In the genomic region with DNA sequence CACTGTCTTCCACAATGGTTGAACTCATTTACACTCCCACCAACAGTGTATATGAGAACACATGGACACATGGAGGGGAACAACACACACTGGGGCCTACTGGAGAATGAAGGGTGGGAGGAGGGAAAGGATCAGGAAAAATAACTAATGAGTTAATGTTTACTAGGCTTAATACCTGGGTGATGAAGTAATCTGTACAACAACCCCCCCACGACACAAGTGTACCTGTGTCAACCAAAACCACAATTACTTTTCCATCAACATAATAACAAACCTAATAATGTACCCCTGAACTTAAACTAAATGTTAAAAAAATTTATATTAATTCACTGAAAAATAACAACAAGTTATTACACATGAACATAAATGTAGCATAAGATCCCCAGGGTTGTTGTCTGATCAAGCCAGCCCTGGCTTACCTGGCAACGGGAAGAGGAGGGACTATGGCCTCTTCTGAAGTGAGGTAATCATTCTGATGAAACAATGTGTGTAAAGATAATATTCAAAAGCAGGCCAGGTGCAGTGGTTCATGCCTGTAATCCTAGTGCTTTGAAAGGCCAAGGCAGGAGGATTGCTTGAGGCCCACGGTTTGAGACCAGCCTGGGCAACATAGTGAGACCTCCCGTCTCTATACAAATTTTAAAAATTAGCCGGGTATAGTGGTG, we compare ENCODE assay signal across 30 cellular contexts. TPM values are rescaled to one million over a fixed set of nuclear protein-coding genes. Genes with fewer than 3 reads are reported as not detected.
"Had no signal": no experiment of that assay in that cellular context is flagged by ENCODE, and none has a peak within 500 bp of the region (broad histone marks: within the 10 kb centered on the region; RNA-seq: fewer than 3 reads in every experiment).

No MANE protein-coding gene starts in this region.

- H3K27ac Mint-ChIP-seq: activated CD4-positive, alpha-beta memory T cell treated with anti-CD3 and anti-CD28 coated beads for 36 hours; activated CD4-positive, alpha-beta T cell treated with anti-CD3 and anti-CD28 coated beads for 36 hours; activated CD4-positive, alpha-beta T cell treated with anti-CD3 and anti-CD28 coated beads, Interleukin-2, amount 10 ng/mL, durations not matched to agents 24 days and 14 days; activated CD8-positive, alpha-beta memory T cell treated with anti-CD3 and anti-CD28 coated beads, Interleukin-2, amount 10 ng/mL, durations not matched to agents 7 days and 5 days; activated CD8-positive, alpha-beta T cell treated with anti-CD3 and anti-CD28 coated beads, Interleukin-2, amount 10 ng/mL, durations not matched to agents 7 days and 5 days; activated naive CD4-positive, alpha-beta T cell treated with anti-CD3 and anti-CD28 coated beads for 36 hours; activated naive CD4-positive, alpha-beta T cell treated with anti-CD3 and anti-CD28 coated beads, Interleukin-2, amount 50 U/mL, for 24 hours; activated naive CD8-positive, alpha-beta T cell treated with anti-CD3 and anti-CD28 coated beads, Interleukin-2, amount 10 ng/mL, durations not matched to agents 7 days and 5 days; activated T-helper 1 cell treated with anti-CD3 and anti-CD28 coated beads, Interleukin-12 subunit alpha, Interleukin-12 subunit beta, Interleukin-2, Interleukin-4 antibody, amounts not matched to agents 30 ng/mL and 10 ng/mL and 1 ng/mL, durations not matched to agents 14 hours and 24 hours and 36 hours; activated T-helper 2 cell treated with anti-CD3 and anti-CD28 coated beads, Interferon-gamma antibody, Interleukin-2, Interleukin-4, amounts not matched to agents 10 μg/mL and 5 μg/mL and 100 μg/mL, durations not matched to agents 14 hours and 24 hours and 36 hours; dendritic cell treated with granulocyte-macrophage colony-stimulating factor and Interleukin-4, amounts not matched to agents 40 ng/mL and 50 ng/mL, for 4 days; endodermal cell had no signal

- H3K27me3 ChIP-seq: ascending aorta, brain microvascular endothelial cell, dorsolateral prefrontal cortex, heart right ventricle had no signal

- H3K36me3 ChIP-seq: ascending aorta, brain microvascular endothelial cell, heart right ventricle had no signal

- H3K4me3 ChIP-seq: ascending aorta, coronary artery, dorsolateral prefrontal cortex, heart right ventricle had no signal

- DNase-seq: activated CD4-positive, alpha-beta memory T cell treated with anti-CD3 and anti-CD28 coated beads for 36 hours; activated CD4-positive, alpha-beta T cell treated with anti-CD3 and anti-CD28 coated beads for 36 hours; activated CD4-positive, alpha-beta T cell treated with anti-CD3 and anti-CD28 coated beads, Interleukin-2, amount 10 ng/mL, durations not matched to agents 24 days and 14 days; activated CD4-positive, CD25-positive, alpha-beta regulatory T cell; activated CD4-positive, CD25-positive, alpha-beta regulatory T cell treated with anti-CD3 and anti-CD28 coated beads, Interleukin-2, amount 50 U/mL, for 72 hours; activated CD8-positive, alpha-beta memory T cell treated with anti-CD3 and anti-CD28 coated beads, Interleukin-2, amount 10 ng/mL, durations not matched to agents 7 days and 5 days; activated CD8-positive, alpha-beta memory T cell treated with anti-CD3 and anti-CD28 coated beads, Interleukin-2, amount 50 U/mL, for 4 hours; activated CD8-positive, alpha-beta T cell treated with anti-CD3 and anti-CD28 coated beads, Interleukin-2, amount 10 ng/mL, durations not matched to agents 7 days and 5 days; activated effector memory CD4-positive, alpha-beta T cell treated with anti-CD3 and anti-CD28 coated beads, Interleukin-2, amount 50 U/mL, for 16 hours; activated naive CD4-positive, alpha-beta T cell treated with anti-CD3 and anti-CD28 coated beads for 36 hours; activated naive CD8-positive, alpha-beta T cell treated with anti-CD3 and anti-CD28 coated beads, Interleukin-2, amount 10 ng/mL, durations not matched to agents 7 days and 5 days; activated T-cell treated with anti-CD3 and anti-CD28 coated beads, Interleukin-2, amount 50 U/mL, for 1 hour; activated T-cell treated with anti-CD3 and anti-CD28 coated beads, Interleukin-2, amount 50 U/mL, for 48 hours; brain microvascular endothelial cell; dorsolateral prefrontal cortex; effector memory CD4-positive, alpha-beta T cell; endodermal cell; foreskin fibroblast; glutamatergic neuron; heart right ventricle; hippocampal formation; T-helper 2 cell had no signal

- H3K4me1 Mint-ChIP-seq: activated CD4-positive, alpha-beta T cell treated with anti-CD3 and anti-CD28 coated beads for 36 hours; activated CD4-positive, alpha-beta T cell treated with anti-CD3 and anti-CD28 coated beads, Interleukin-2, amount 10 ng/mL, durations not matched to agents 24 days and 14 days; activated CD8-positive, alpha-beta memory T cell treated with anti-CD3 and anti-CD28 coated beads, Interleukin-2, amount 10 ng/mL, durations not matched to agents 7 days and 5 days; activated naive CD4-positive, alpha-beta T cell treated with anti-CD3 and anti-CD28 coated beads, Interleukin-2, amount 50 U/mL, for 24 hours; activated naive CD8-positive, alpha-beta T cell treated with anti-CD3 and anti-CD28 coated beads, Interleukin-2, amount 10 ng/mL, durations not matched to agents 7 days and 5 days; central memory CD8-positive, alpha-beta T cell; endodermal cell had no signal

- H3K4me3 Mint-ChIP-seq: activated CD4-positive, alpha-beta memory T cell treated with anti-CD3 and anti-CD28 coated beads for 36 hours; activated CD4-positive, alpha-beta T cell treated with anti-CD3 and anti-CD28 coated beads for 36 hours; activated CD4-positive, alpha-beta T cell treated with anti-CD3 and anti-CD28 coated beads, Interleukin-2, amount 10 ng/mL, durations not matched to agents 24 days and 14 days; activated CD8-positive, alpha-beta memory T cell treated with anti-CD3 and anti-CD28 coated beads, Interleukin-2, amount 10 ng/mL, durations not matched to agents 7 days and 5 days; activated CD8-positive, alpha-beta T cell treated with anti-CD3 and anti-CD28 coated beads, Interleukin-2, amount 10 ng/mL, durations not matched to agents 7 days and 5 days; activated naive CD4-positive, alpha-beta T cell treated with anti-CD3 and anti-CD28 coated beads for 36 hours; activated naive CD4-positive, alpha-beta T cell treated with anti-CD3 and anti-CD28 coated beads, Interleukin-2, amount 50 U/mL, for 24 hours; activated naive CD8-positive, alpha-beta T cell treated with anti-CD3 and anti-CD28 coated beads, Interleukin-2, amount 10 ng/mL, durations not matched to agents 7 days and 5 days; activated T-helper 1 cell treated with anti-CD3 and anti-CD28 coated beads, Interleukin-12 subunit alpha, Interleukin-12 subunit beta, Interleukin-2, Interleukin-4 antibody, amounts not matched to agents 30 ng/mL and 10 ng/mL and 1 ng/mL, durations not matched to agents 14 hours and 24 hours and 36 hours; central memory CD8-positive, alpha-beta T cell; dendritic cell treated with granulocyte-macrophage colony-stimulating factor and Interleukin-4, amounts not matched to agents 40 ng/mL and 50 ng/mL, for 4 days; endodermal cell had no signal

- H3K27me3 Mint-ChIP-seq: activated CD4-positive, alpha-beta T cell treated with anti-CD3 and anti-CD28 coated beads, Interleukin-2, amount 10 ng/mL, durations not matched to agents 24 days and 14 days; activated CD8-positive, alpha-beta memory T cell treated with anti-CD3 and anti-CD28 coated beads, Interleukin-2, amount 10 ng/mL, durations not matched to agents 7 days and 5 days; activated naive CD4-positive, alpha-beta T cell treated with anti-CD3 and anti-CD28 coated beads, Interleukin-2, amount 50 U/mL, for 24 hours; activated naive CD8-positive, alpha-beta T cell treated with anti-CD3 and anti-CD28 coated beads, Interleukin-2, amount 10 ng/mL, durations not matched to agents 7 days and 5 days had no signal

- H3K9me3 Mint-ChIP-seq: activated CD4-positive, alpha-beta memory T cell treated with anti-CD3 and anti-CD28 coated beads for 36 hours; activated CD4-positive, alpha-beta T cell treated with anti-CD3 and anti-CD28 coated beads, Interleukin-2, amount 10 ng/mL, durations not matched to agents 24 days and 14 days; activated naive CD4-positive, alpha-beta T cell treated with anti-CD3 and anti-CD28 coated beads for 36 hours; activated naive CD4-positive, alpha-beta T cell treated with anti-CD3 and anti-CD28 coated beads, Interleukin-2, amount 50 U/mL, for 24 hours; activated naive CD8-positive, alpha-beta T cell treated with anti-CD3 and anti-CD28 coated beads, Interleukin-2, amount 10 ng/mL, durations not matched to agents 7 days and 5 days; activated T-helper 1 cell treated with anti-CD3 and anti-CD28 coated beads, Interleukin-12 subunit alpha, Interleukin-12 subunit beta, Interleukin-2, Interleukin-4 antibody, amounts not matched to agents 30 ng/mL and 10 ng/mL and 1 ng/mL, durations not matched to agents 14 hours and 24 hours and 36 hours; activated T-helper 2 cell treated with anti-CD3 and anti-CD28 coated beads, Interferon-gamma antibody, Interleukin-2, Interleukin-4, amounts not matched to agents 10 μg/mL and 5 μg/mL and 100 μg/mL, durations not matched to agents 14 hours and 24 hours and 36 hours; central memory CD8-positive, alpha-beta T cell; dendritic cell treated with granulocyte-macrophage colony-stimulating factor and Interleukin-4, amounts not matched to agents 40 ng/mL and 50 ng/mL, for 4 days; endodermal cell had no signal

- H3K4me1 ChIP-seq: ascending aorta, heart right ventricle had no signal

- H3K27ac ChIP-seq: ascending aorta, brain microvascular endothelial cell, coronary artery, dorsolateral prefrontal cortex, heart right ventricle had no signal

- H3K36me3 Mint-ChIP-seq: activated CD4-positive, alpha-beta memory T cell treated with anti-CD3 and anti-CD28 coated beads for 36 hours; activated CD8-positive, alpha-beta memory T cell treated with anti-CD3 and anti-CD28 coated beads, Interleukin-2, amount 10 ng/mL, durations not matched to agents 7 days and 5 days; activated naive CD4-positive, alpha-beta T cell treated with anti-CD3 and anti-CD28 coated beads, Interleukin-2, amount 50 U/mL, for 24 hours; activated naive CD8-positive, alpha-beta T cell treated with anti-CD3 and anti-CD28 coated beads, Interleukin-2, amount 10 ng/mL, durations not matched to agents 7 days and 5 days had no signal

- H3K9me3 ChIP-seq: ascending aorta, heart right ventricle had no signal

RNA-seq across cellular contexts. Expression of a gene that starts 41.2 kb away (rescaled TPM):
- total RNA-seq: activated CD8-positive, alpha-beta memory T cell treated with anti-CD3 and anti-CD28 coated beads for 36 hours; activated CD8-positive, alpha-beta memory T cell treated with anti-CD3 and anti-CD28 coated beads, Interleukin-2, amount 10 ng/mL, durations not matched to agents 7 days and 5 days; activated CD8-positive, alpha-beta T cell treated with anti-CD3 and anti-CD28 coated beads, Interleukin-2, amount 10 ng/mL, durations not matched to agents 7 days and 5 days; activated naive CD8-positive, alpha-beta T cell treated with anti-CD3 and anti-CD28 coated beads, Interleukin-2, amount 10 ng/mL, durations not matched to agents 7 days and 5 days had no signal
